In genomic region chr11:74743640-74744039, GRCh38 we compare ENCODE assay signal across 22 cellular contexts. TPM values are rescaled to one million over a fixed set of nuclear protein-coding genes. Genes with fewer than 3 reads are reported as not detected.
DNase-seq lines count a peak whose midpoint lies in the region; ATAC-seq, FAIRE-seq and TF ChIP-seq lines count a peak whose summit lies in the region.
"Had no signal": no experiment of that assay in that cellular context is flagged by ENCODE, and none has a peak within 500 bp of the region (broad histone marks: within the 10 kb centered on the region; RNA-seq: fewer than 3 reads in every experiment).

No MANE protein-coding gene starts in this region.

- H3K4me1 ChIP-seq in HEK293 (ENCODE audit: control insufficient read depth, insufficient read depth, low read length) (no peaks in the 10 kb centered on the region), K562 (replicated peaks in 1 of 2; ENCODE audit: control insufficient read depth in 2 of 2, insufficient read depth in 2 of 2, low read length in 2 of 2) (peaks cover 5 to 8% of the 10 kb centered on the region in 2 experiments; a peak in 4 of 5 replicates), trophoblast cell (ENCODE audit: control insufficient read depth in 1 of 2, insufficient read depth in 2 of 2, low read length in 2 of 2) (peaks cover 2 to 3% of the 10 kb centered on the region in 2 experiments)

- H3K79me1 ChIP-seq in trophoblast cell (ENCODE audit: low read length), result no peaks in the 10 kb centered on the region

- POLR2A ChIA-PET in activated CD8-positive, alpha-beta T cell treated with anti-CD3 and anti-CD28 coated beads, Interleukin-2, amount 10 ng/mL, durations not matched to agents 7 days and 5 days (lab: Charles Lee), result no interaction called here
- POLR2A ChIA-PET in activated CD8-positive, alpha-beta T cell treated with anti-CD3 and anti-CD28 coated beads for 36 hours (lab: Charles Lee), result no interaction called here
- POLR2A ChIA-PET in HEK293 (lab: Yijun Ruan, JAX), result no interaction called here
- POLR2A ChIA-PET in K562 (lab: Yijun Ruan, JAX), result interaction anchor here (1.2 kb wide), 1 partner anchor 514 kb away, joined by 3 read pairs; no protein-coding TSS in a partner anchor

- H3K9me1 ChIP-seq in K562 (ENCODE audit: control insufficient read depth, insufficient read depth, low read length), result no peaks in the 10 kb centered on the region

- H3K36me3 ChIP-seq in HEK293 (ENCODE audit: control insufficient read depth in 2 of 2, insufficient read depth in 1 of 2, low read length in 2 of 2), result no peaks in the 10 kb centered on the region
- H3K36me3 ChIP-seq in K562 (ENCODE audit: control insufficient read depth, insufficient read depth, low read length), result no peaks in the 10 kb centered on the region
- no peaks in the 10 kb centered on the region for H3K36me3 ChIP-seq in trophoblast cell (ENCODE audit: control insufficient read depth in 1 of 2, insufficient read depth in 2 of 2, low read length in 2 of 2)

- H3K9ac ChIP-seq in K562 (ENCODE audit: insufficient read depth in 1 of 2, low read depth in 2 of 2, low read length in 2 of 2) (no peak overlapping the region), trophoblast cell (ENCODE audit: low read length) (no peak overlapping the region)

- H3K36me3 Mint-ChIP-seq in activated CD8-positive, alpha-beta T cell treated with anti-CD3 and anti-CD28 coated beads, Interleukin-2, amount 10 ng/mL, durations not matched to agents 7 days and 5 days (ENCODE audit: low read depth), result no peaks in the 10 kb centered on the region
- no peaks in the 10 kb centered on the region for H3K36me3 Mint-ChIP-seq in activated CD8-positive, alpha-beta T cell treated with anti-CD3 and anti-CD28 coated beads for 36 hours (ENCODE audit: low read depth)

- CTCF ChIA-PET in activated CD8-positive, alpha-beta T cell treated with anti-CD3 and anti-CD28 coated beads, Interleukin-2, amount 10 ng/mL, durations not matched to agents 7 days and 5 days (lab: Charles Lee), result interaction anchor here (2.2 to 2.5 kb wide), 2 partner anchors 17 to 41 kb away, joined by 5 to 8 read pairs; no protein-coding TSS in a partner anchor
- CTCF ChIA-PET in activated CD8-positive, alpha-beta T cell treated with anti-CD3 and anti-CD28 coated beads for 36 hours (lab: Charles Lee), result interaction anchor here (0.7 to 1.6 kb wide), 2 partner anchors 17 to 41 kb away, joined by 4 to 8 read pairs; no protein-coding TSS in a partner anchor
- CTCF ChIA-PET in HEK293 (lab: Yijun Ruan, JAX) (no interaction called here), K562 (lab: Yijun Ruan, JAX; ENCODE audit: low intra/inter-chr PET ratio) (no interaction called here)

- TF ChIP-seq RAD21 in K562 (CRISPR knock-in tag; conservative IDR thresholded peaks at IDR 0.05 in 1 of 2, IDR thresholded peaks at IDR 0.05 in 1 of 2), result no peak

- peak overlapping the region; percentile 4 for H3K23ac ChIP-seq in trophoblast cell (ENCODE audit: low read length)

- H4K20me1 ChIP-seq in K562 (replicated peaks; ENCODE audit: control insufficient read depth, insufficient read depth, low read length), result no peaks in the 10 kb centered on the region

- H3K27me3 Mint-ChIP-seq in activated CD8-positive, alpha-beta T cell treated with anti-CD3 and anti-CD28 coated beads, Interleukin-2, amount 10 ng/mL, durations not matched to agents 7 days and 5 days (ENCODE audit: low read depth), result peaks cover 12% of the 10 kb centered on the region
- peaks cover 5% of the 10 kb centered on the region for H3K27me3 Mint-ChIP-seq in activated CD8-positive, alpha-beta T cell treated with anti-CD3 and anti-CD28 coated beads for 36 hours

- no peak overlapping the region for H4K91ac ChIP-seq in trophoblast cell (ENCODE audit: low read depth, low read length)

- in situ Hi-C loops in K562 (cut with MboI) (no loop called here), GM13977 (cut with MboI; ENCODE audit: low pct_unique_long_range_greater_than_20kb, low sequenced_read_pairs, unreplicated experiment) (no loop called here)

- H4K12ac ChIP-seq in trophoblast cell (ENCODE audit: low read depth, low read length), result no peak overlapping the region

- H3K4me3 ChIP-seq in HEK293 (ENCODE audit: low read depth, low read length) (no peak overlapping the region), K562 (no peak overlapping the region), trophoblast cell (ENCODE audit: low read depth, low read length) (no peak overlapping the region)
- H3K4me3 ChIP-seq: A549, GM23338 had no signal

- no peak overlapping the region for H3K27ac ChIP-seq in HEK293 (ENCODE audit: extremely low read depth, low read depth, low read length)
- H3K27ac ChIP-seq in K562 (ENCODE audit: extremely low read depth, low read depth, low read length), result no peak overlapping the region
- H3K27ac ChIP-seq in trophoblast cell (ENCODE audit: low read depth, low read length), result no peak overlapping the region
- H3K27ac ChIP-seq: 22Rv1, A549, C4-2B had no signal

- H3K4ac ChIP-seq in trophoblast cell (ENCODE audit: low read depth, low read length), result no peak overlapping the region

- H3K9me3 Mint-ChIP-seq in activated CD8-positive, alpha-beta T cell treated with anti-CD3 and anti-CD28 coated beads, Interleukin-2, amount 10 ng/mL, durations not matched to agents 7 days and 5 days (ENCODE audit: insufficient read depth), result no peaks in the 10 kb centered on the region
- H3K9me3 Mint-ChIP-seq in activated CD8-positive, alpha-beta T cell treated with anti-CD3 and anti-CD28 coated beads for 36 hours, result no peaks in the 10 kb centered on the region
- H3K9me3 Mint-ChIP-seq: CD4-positive, alpha-beta T cell had no signal

- H3K27me3 ChIP-seq in K562 (ENCODE audit: control insufficient read depth in 2 of 2, insufficient read depth in 2 of 2, low read length in 2 of 2), result no peaks in the 10 kb centered on the region
- no peaks in the 10 kb centered on the region for H3K27me3 ChIP-seq in trophoblast cell (ENCODE audit: insufficient read depth, low read length)

- no peak for TF ChIP-seq CTCF in activated CD8-positive, alpha-beta T cell treated with anti-CD3 and anti-CD28 coated beads for 36 hours (IDR thresholded peaks at IDR 0.05)
- TF ChIP-seq CTCF in HEK293 (tag by site-specific recombination; IDR thresholded peaks at IDR 0.05), result no peak
- no peak for TF ChIP-seq CTCF in K562 (IDR thresholded peaks at IDR 0.05 in 2 of 3, conservative IDR thresholded peaks at IDR 0.05 in 1 of 3; ENCODE audit: insufficient read depth in 2 of 3, low read depth in 1 of 3, low read length in 3 of 3)
- TF ChIP-seq CTCF in GM13977 (IDR thresholded peaks at IDR 0.05; ENCODE audit: extremely low read depth, insufficient read depth, missing control alignments), result no peak

- H4K8ac ChIP-seq in trophoblast cell (ENCODE audit: low read depth, low read length), result no peak overlapping the region

- no peak for FAIRE-seq in K562 (lab: Jason Lieb, UNC)
- FAIRE-seq: A549, D721Med, GM12892, HepG2 had no signal

- no peak for TF ChIP-seq POLR2A in K562 (conservative IDR thresholded peaks at IDR 0.05)

- H3K4me2 ChIP-seq in K562 (ENCODE audit: insufficient read depth, low read length) (no peak overlapping the region), trophoblast cell (ENCODE audit: low read length) (no peak overlapping the region)
- H3K4me2 ChIP-seq: A549, GM23338 had no signal

- H2BK12ac ChIP-seq in trophoblast cell (ENCODE audit: low read length), result no peak overlapping the region

- H3K14ac ChIP-seq in trophoblast cell (ENCODE audit: low read length), result no peak overlapping the region

- ATAC-seq in activated CD8-positive, alpha-beta T cell treated with anti-CD3 and anti-CD28 coated beads, Interleukin-2, amount 10 ng/mL, durations not matched to agents 7 days and 5 days, result no peak
- ATAC-seq in activated CD8-positive, alpha-beta T cell treated with anti-CD3 and anti-CD28 coated beads for 36 hours, result no peak
- no peak for ATAC-seq in K562
- ATAC-seq: A549, GM23338, HCT116, HepG2 had no signal

- BruUV-seq in K562 (replicated peaks; lab: Mats Ljungman, UMichigan), result no TSS peak

- intact Hi-C loops in activated CD8-positive, alpha-beta T cell treated with anti-CD3 and anti-CD28 coated beads for 36 hours (cut with micrococcal nuclease), result no loop called here
- intact Hi-C loops in K562 (cut with micrococcal nuclease), result no loop called here

- no peak overlapping the region for H2AFZ ChIP-seq in K562 (ENCODE audit: low read depth, low read length)
- H2AFZ ChIP-seq in trophoblast cell (ENCODE audit: insufficient read depth, low read length, poor library complexity), result no peak overlapping the region
- H2AFZ ChIP-seq: GM23338 had no signal

- no peak overlapping the region for H2BK5ac ChIP-seq in trophoblast cell (ENCODE audit: low read depth, low read length, poor library complexity)

- no peaks in the 10 kb centered on the region for H3K9me3 ChIP-seq in HEK293 (ENCODE audit: control insufficient read depth, insufficient read depth, low read depth, low read length)
- H3K9me3 ChIP-seq in K562 (replicated peaks; ENCODE audit: control insufficient read depth, insufficient read depth, low read depth, low read length), result no peaks in the 10 kb centered on the region
- H3K9me3 ChIP-seq in trophoblast cell (ENCODE audit: insufficient read depth, low read depth, low read length), result peaks cover 3% of the 10 kb centered on the region
- H3K9me3 ChIP-seq: A549 had no signal

- TF ChIP-seq EP300 in K562 (IDR thresholded peaks at IDR 0.05; ENCODE audit: low read length), result no peak

- no peak overlapping the region for H3K27ac Mint-ChIP-seq in activated CD8-positive, alpha-beta T cell treated with anti-CD3 and anti-CD28 coated beads, Interleukin-2, amount 10 ng/mL, durations not matched to agents 7 days and 5 days
- no peak overlapping the region for H3K27ac Mint-ChIP-seq in activated CD8-positive, alpha-beta T cell treated with anti-CD3 and anti-CD28 coated beads for 36 hours
- H3K27ac Mint-ChIP-seq: CD4-positive, alpha-beta T cell; GM23338 had no signal

- H3K4me1 Mint-ChIP-seq in activated CD8-positive, alpha-beta T cell treated with anti-CD3 and anti-CD28 coated beads, Interleukin-2, amount 10 ng/mL, durations not matched to agents 7 days and 5 days (ENCODE audit: low read depth), result peaks cover 9% of the 10 kb centered on the region
- H3K4me1 Mint-ChIP-seq in activated CD8-positive, alpha-beta T cell treated with anti-CD3 and anti-CD28 coated beads for 36 hours (ENCODE audit: low read depth), result peaks cover 22% of the 10 kb centered on the region

- H2AK5ac ChIP-seq in trophoblast cell (ENCODE audit: low read length), result no peak overlapping the region

- no peak overlapping the region for H3K18ac ChIP-seq in trophoblast cell (ENCODE audit: low read length)

- H3K79me2 ChIP-seq in K562 (ENCODE audit: control insufficient read depth, insufficient read depth, low read length) (peaks cover 3% of the 10 kb centered on the region; the same call in 2 of the 3 replicates), trophoblast cell (ENCODE audit: control insufficient read depth, insufficient read depth, low read length, poor library complexity) (no peaks in the 10 kb centered on the region)

- DNase-seq in activated CD8-positive, alpha-beta T cell treated with anti-CD3 and anti-CD28 coated beads, Interleukin-2, amount 10 ng/mL, durations not matched to agents 7 days and 5 days, result peak; percentile 13
- no peak for DNase-seq in activated CD8-positive, alpha-beta T cell treated with anti-CD3 and anti-CD28 coated beads for 36 hours
- DNase-seq in K562 (ENCODE audit: extremely low read depth in 1 of 4, low spot score in 3 of 4), result no peak
- DNase-seq in trophoblast cell, result no peak
- no peak for DNase-seq in GM13977 (ENCODE audit: low spot score)
- DNase-seq in DMS 273 treated with DMSO at 0.1 percent for 48 hours (lab: John Stamatoyannopoulos, UW), result no peak
- DNase-seq: AML-193; CD4-positive, alpha-beta T cell; DMS153; DMS79; GDM1; H7 had no signal

- no peak overlapping the region for H2BK120ac ChIP-seq in trophoblast cell (ENCODE audit: insufficient read depth, low read length, poor library complexity)

- no peak overlapping the region for H3K4me3 Mint-ChIP-seq in activated CD8-positive, alpha-beta T cell treated with anti-CD3 and anti-CD28 coated beads, Interleukin-2, amount 10 ng/mL, durations not matched to agents 7 days and 5 days
- no peak overlapping the region for H3K4me3 Mint-ChIP-seq in activated CD8-positive, alpha-beta T cell treated with anti-CD3 and anti-CD28 coated beads for 36 hours
- H3K4me3 Mint-ChIP-seq: CD4-positive, alpha-beta T cell; GM23338 had no signal

RNA-seq across cellular contexts. Expression of gene RNF169, which starts 5.0 kb away (rescaled TPM):
- 10 to 100 TPM; 15.2 to 16.6 TPM for total RNA-seq in activated CD8-positive, alpha-beta T cell treated with anti-CD3 and anti-CD28 coated beads, Interleukin-2, amount 10 ng/mL, durations not matched to agents 7 days and 5 days
- 10 to 100 TPM; 13.9 to 14.2 TPM for total RNA-seq in activated CD8-positive, alpha-beta T cell treated with anti-CD3 and anti-CD28 coated beads for 36 hours
- total RNA-seq in K562 (2011; cell fraction: chromatin; rRNA removed; ENCODE audit: low replicate concordance), result 15.0 and 31.9 TPM in 2 replicates
- total RNA-seq in K562 (2011; cell fraction: nucleolus; rRNA removed), result 14.7 and 16.8 TPM in 2 replicates
- total RNA-seq in K562 (2011; cell fraction: nucleoplasm; rRNA removed), result 21.8 and 30.6 TPM in 2 replicates
- total RNA-seq in K562 (2014; rRNA removed) (10.0 and 16.5 TPM in 2 replicates), K562 (2014; rRNA removed; fragmentation: Illumina TruSeq; extraction: Trizol) (18.1 and 19.4 TPM in 2 replicates), K562 (2015; rRNA removed; fragmentation: Illumina TruSeq; extraction: Trizol) (16.2 and 17.3 TPM in 2 replicates), K562 (2021) (15.1 and 16.0 TPM in 2 replicates)
- polyA plus RNA-seq in K562 (2011; rRNA removed) (14.6 and 21.1 TPM in 2 replicates), K562 (2014; fragmentation: Illumina TruSeq; extraction: Trizol) (8.8 and 10.1 TPM in 2 replicates), K562 (2014; fragmentation: Nextera tagmentation; extraction: Ambion mirVana) (1 to 10 TPM in 1 of 2 experiments, under 1 TPM in 1; 0.68 to 1.5 TPM), K562 (2014; rRNA removed) (8.0 and 8.1 TPM in 2 replicates)
- 4.7 and 12.8 TPM in 2 replicates for polyA plus RNA-seq in K562 (2011; cell fraction: cytosol; rRNA removed)
- polyA plus RNA-seq in K562 (2011; cell fraction: nucleus; rRNA removed), result 13.5 and 25.0 TPM in 2 replicates
- polyA plus RNA-seq in K562 (2012), result 4.4 and 4.9 TPM in 2 replicates
- 46.9 and 57.6 TPM in 2 replicates for polyA minus RNA-seq in K562 (2011; rRNA and poly(A)+ RNA removed)
- polyA minus RNA-seq in K562 (2011; cell fraction: cytosol; rRNA and poly(A)+ RNA removed), result 17.7 and 18.5 TPM in 2 replicates
- 28.5 and 38.7 TPM in 2 replicates for polyA minus RNA-seq in K562 (2011; cell fraction: nucleus; rRNA and poly(A)+ RNA removed)
- 4.2 and 4.6 TPM in 2 replicates for polyA plus RNA-seq in trophoblast cell (2013)

RNA-seq across cellular contexts. Expression of gene CHRDL2, which starts 12.4 kb away (rescaled TPM):
- total RNA-seq in activated CD8-positive, alpha-beta T cell treated with anti-CD3 and anti-CD28 coated beads, Interleukin-2, amount 10 ng/mL, durations not matched to agents 7 days and 5 days, result not detected
- total RNA-seq in activated CD8-positive, alpha-beta T cell treated with anti-CD3 and anti-CD28 coated beads for 36 hours, result not detected
- not detected in 2 replicates for total RNA-seq in K562 (2011; cell fraction: chromatin; rRNA removed; ENCODE audit: low replicate concordance)
- not detected in 2 replicates for total RNA-seq in K562 (2011; cell fraction: nucleolus; rRNA removed)
- not detected in 2 replicates for total RNA-seq in K562 (2011; cell fraction: nucleoplasm; rRNA removed)
- total RNA-seq in K562 (2014; rRNA removed) (not detected in 2 replicates), K562 (2014; rRNA removed; fragmentation: Illumina TruSeq; extraction: Trizol) (not detected in 2 replicates), K562 (2015; rRNA removed; fragmentation: Illumina TruSeq; extraction: Trizol) (not detected in 2 replicates), K562 (2021) (0.20 TPM in 1 of 2 replicates, not detected in the other)
- polyA plus RNA-seq in K562 (2011; rRNA removed) (not detected in 2 replicates), K562 (2014; fragmentation: Illumina TruSeq; extraction: Trizol) (not detected in 2 replicates), K562 (2014; fragmentation: Nextera tagmentation; extraction: Ambion mirVana) (not detected), K562 (2014; rRNA removed) (not detected in 2 replicates)
- not detected in 2 replicates for polyA plus RNA-seq in K562 (2011; cell fraction: cytosol; rRNA removed)
- not detected in 2 replicates for polyA plus RNA-seq in K562 (2011; cell fraction: nucleus; rRNA removed)
- not detected in 2 replicates for polyA plus RNA-seq in K562 (2012)
- polyA minus RNA-seq in K562 (2011; rRNA and poly(A)+ RNA removed), result not detected in 2 replicates
- not detected in 2 replicates for polyA minus RNA-seq in K562 (2011; cell fraction: cytosol; rRNA and poly(A)+ RNA removed)
- polyA minus RNA-seq in K562 (2011; cell fraction: nucleus; rRNA and poly(A)+ RNA removed), result not detected in 2 replicates
- not detected in 2 replicates for polyA plus RNA-seq in trophoblast cell (2013)
- total RNA-seq: CD4-positive, alpha-beta T cell; Daoy; H7; HepG2 had no signal
- polyA plus RNA-seq: GM23338 had no signal

Comparison
In these comparisons a context has a peak if more than half of its experiments do, and no peak if none do; other contexts are left out.
1. CTCF ChIA-PET loops: an anchor here in activated CD8-positive, alpha-beta T cell treated with anti-CD3 and anti-CD28 coated beads, Interleukin-2, amount 10 ng/mL, durations not matched to agents 7 days and 5 days (2.2 to 2.5 kb wide) and activated CD8-positive, alpha-beta T cell treated with anti-CD3 and anti-CD28 coated beads for 36 hours (0.7 to 1.6 kb wide); none called in HEK293 and K562.